Comparison of ENCODE assay signal across 22 cellular contexts in genomic region chr4:183834252-183834651, GRCh38.
A peak's percentile ranks its signal among the peaks of the same experiment; 100 is the strongest.
DNase-seq lines count a peak whose midpoint lies in the region; ATAC-seq, FAIRE-seq and TF ChIP-seq lines count a peak whose summit lies in the region.
"Had no signal": no experiment of that assay in that cellular context is flagged by ENCODE, and none has a peak within 500 bp of the region (broad histone marks: within the 10 kb centered on the region; RNA-seq: fewer than 3 reads in every experiment).

No MANE protein-coding gene starts in this region.

- H3K27ac ChIP-seq in breast epithelium (no peak overlapping the region), esophagus squamous epithelium (peak overlapping the region; percentile 36 to 79 (median 70))
- H3K27ac ChIP-seq: 22Rv1 had no signal

- no peak overlapping the region for H3K4me3 ChIP-seq in breast epithelium
- no peak overlapping the region for H3K4me3 ChIP-seq in esophagus squamous epithelium

- POLR2A ChIA-PET in MCF 10A (lab: Yijun Ruan, JAX), result interaction anchor here (1.0 to 1.1 kb wide), 2 partner anchors 11 to 41 kb away, joined by 3 to 5 read pairs; no protein-coding TSS in a partner anchor

- peaks cover 11% of the 10 kb centered on the region for H3K4me1 Mint-ChIP-seq in MCF 10A (ENCODE audit: insufficient read depth, unreplicated experiment)

- no peak for TF ChIP-seq CTCF in MCF 10A (IDR thresholded peaks at IDR 0.05; ENCODE audit: unreplicated experiment)
- no peak for TF ChIP-seq CTCF in breast epithelium (IDR thresholded peaks at IDR 0.05)
- TF ChIP-seq CTCF in esophagus squamous epithelium (IDR thresholded peaks at IDR 0.05), result no peak

- no peaks in the 10 kb centered on the region for H3K36me3 ChIP-seq in breast epithelium
- H3K36me3 ChIP-seq in esophagus squamous epithelium, result no peaks in the 10 kb centered on the region
- H3K36me3 ChIP-seq: BE2C had no signal

- no peak for FAIRE-seq in urothelium cell line (lab: Jason Lieb, UNC)
- FAIRE-seq: D721Med, GM12892, GM19239 had no signal

- H3K27me3 ChIP-seq in breast epithelium, result no peaks in the 10 kb centered on the region
- no peaks in the 10 kb centered on the region for H3K27me3 ChIP-seq in esophagus squamous epithelium
- H3K27me3 ChIP-seq: BE2C had no signal

- H3K27ac Mint-ChIP-seq in MCF 10A (ENCODE audit: low read depth, unreplicated experiment), result no peak overlapping the region
- H3K27ac Mint-ChIP-seq: CD8-positive, alpha-beta T cell had no signal

- H3K9me3 Mint-ChIP-seq in MCF 10A (ENCODE audit: unreplicated experiment), result no peaks in the 10 kb centered on the region
- H3K9me3 Mint-ChIP-seq: CD8-positive, alpha-beta T cell had no signal

- intact Hi-C loops in MCF 10A (cut with micrococcal nuclease), result no loop called here
- intact Hi-C loops in breast epithelium (cut with DNase I; ENCODE audit: low total_unique reads), result no loop called here
- intact Hi-C loops in esophagus squamous epithelium (cut with DNase I), result no loop called here

- H3K9me3 ChIP-seq in breast epithelium (no peaks in the 10 kb centered on the region), esophagus squamous epithelium (no peaks in the 10 kb centered on the region)
- H3K9me3 ChIP-seq: BE2C had no signal

- H3K4me1 ChIP-seq in breast epithelium, result no peaks in the 10 kb centered on the region
- peaks cover 0 to 57% (median 14%) of the 10 kb centered on the region in 3 donors for H3K4me1 ChIP-seq in esophagus squamous epithelium
- H3K4me1 ChIP-seq: BE2C had no signal

- no peaks in the 10 kb centered on the region for H3K36me3 Mint-ChIP-seq in MCF 10A (ENCODE audit: insufficient read depth, unreplicated experiment)
- H3K36me3 Mint-ChIP-seq: CD8-positive, alpha-beta T cell had no signal

- H3K27me3 Mint-ChIP-seq in MCF 10A (ENCODE audit: insufficient read depth, unreplicated experiment), result no peaks in the 10 kb centered on the region

- WGBS in esophagus squamous epithelium, 2 donors, result 36 to 49% methylated on average over 8 to 9 of the region's 9 CpGs

- DNase-seq in MCF 10A (ENCODE audit: unreplicated experiment) (peak; percentile 71), breast epithelium (ENCODE audit: low spot score in 2 of 2) (no peak), esophagus squamous epithelium (lab: John Stamatoyannopoulos, UW) (no peak), occipital lobe (lab: John Stamatoyannopoulos, UW) (peak; percentile 50), urothelium cell line (ENCODE audit: low spot score) (peak; percentile 12), C1 segment of cervical spinal cord (lab: John Stamatoyannopoulos, UW) (no peak), midbrain (lab: John Stamatoyannopoulos, UW) (no peak)
- DNase-seq: BE2C; CD8-positive, alpha-beta T cell; DND-41; H7; IMR-90; NCI-H1105 treated with DMSO at 0.1 percent for 48 hours; NCI-H1694 treated with DMSO at 0.1 percent for 48 hours; NCI-H345; NCI-H526 treated with DMSO at 0.1 percent for 48 hours; SIG-M5 had no signal

- no TSS peak for BruUV-seq in MCF 10A (replicated peaks; lab: Mats Ljungman, UMichigan)

- no peak overlapping the region for H3K4me3 Mint-ChIP-seq in MCF 10A (ENCODE audit: unreplicated experiment)
- H3K4me3 Mint-ChIP-seq: CD8-positive, alpha-beta T cell had no signal

- CTCF ChIA-PET in MCF 10A (lab: Yijun Ruan, JAX), result interaction anchor here (0.6 kb wide), 2 partner anchors 13 to 396 kb away, joined by 4 to 7 read pairs; no protein-coding TSS in a partner anchor

- no peak for TF ChIP-seq POLR2A in breast epithelium (IDR thresholded peaks at IDR 0.05)
- TF ChIP-seq POLR2A in esophagus squamous epithelium (IDR thresholded peaks at IDR 0.05), result no peak

- ATAC-seq in GM18868 (IDR thresholded peaks at IDR 0.05; ENCODE audit: unreplicated experiment), result no peak
- ATAC-seq: CD8-positive, alpha-beta T cell had no signal

Comparison
In these comparisons a context has a peak if more than half of its experiments do, and no peak if none do; other contexts are left out.
1. DNase-seq: peak in MCF 10A (single experiment), occipital lobe (single experiment) and urothelium cell line (single experiment); none in breast epithelium (0 of 2), esophagus squamous epithelium (single experiment), C1 segment of cervical spinal cord (0 of 14) and midbrain (single experiment).
2. H3K27ac ChIP-seq: peak in esophagus squamous epithelium (4 of 4); none in breast epithelium (0 of 2).